8 cellular contexts compared by ENCODE assay signal in genomic region chr3:123028233-123028828, GRCh38. TPM values are rescaled to one million over a fixed set of nuclear protein-coding genes. Genes with fewer than 3 reads are reported as not detected.
DNase-seq lines count a peak whose midpoint lies in the region; ATAC-seq, FAIRE-seq and TF ChIP-seq lines count a peak whose summit lies in the region.

No MANE protein-coding gene starts in this region.

- ATAC-seq in SK-N-SH treated with all-trans-retinoic acid at 6 μM for 48 hours: peak; percentile 68
- ATAC-seq in HG02870 (IDR thresholded peaks at IDR 0.05; ENCODE audit: unreplicated experiment): no peak

- H3K4me3 ChIP-seq in kidney (ENCODE audit: low read length in 2 of 2) (peak overlapping the region; percentile 57 to 73), spleen (peak overlapping the region; percentile 49 to 75 (median 60))

- peaks cover 6 to 16% of the 10 kb centered on the region in 2 donors for H3K4me1 ChIP-seq in kidney (ENCODE audit: control insufficient read depth in 1 of 2, insufficient read depth in 1 of 2, low read depth in 1 of 2, low read length in 2 of 2)
- peaks cover 18 to 62% (median 38%) of the 10 kb centered on the region in 6 donors for H3K4me1 ChIP-seq in spleen

- H3K27ac ChIP-seq in kidney (ENCODE audit: low read depth in 2 of 2, low read length in 2 of 2): no peak overlapping the region
- H3K27ac ChIP-seq in spleen: no peak overlapping the region

- H3K9ac ChIP-seq in kidney (ENCODE audit: low read length in 2 of 2): peak overlapping the region in 1 of 2 donors; percentile 47

- FAIRE-seq in kidney (lab: Jason Lieb, UNC): peak; percentile 46

- no peak for TF ChIP-seq POLR2A in spleen (IDR thresholded peaks at IDR 0.05)

- peak; percentile 30 for DNase-seq in activated CD4-positive, alpha-beta T cell treated with anti-CD3 and anti-CD28 coated beads for 48 hours
- no peak for DNase-seq in activated CD4-positive, alpha-beta T cell treated with anti-CD3 and anti-CD28 coated beads, Interleukin-2, amount 50 U/mL, for 4 hours
- DNase-seq in NCI-H1092 treated with DMSO at 0.1 percent for 48 hours (lab: John Stamatoyannopoulos, UW) (peak; percentile 79), cerebellum (ENCODE audit: low spot score) (peak; percentile 75), kidney (no peak), spleen (no peak)

- peaks cover 17 to 79% (median 53%) of the 10 kb centered on the region in 7 donors for H3K27me3 ChIP-seq in spleen (replicated peaks in 1 of 7)

- H3K9me3 ChIP-seq in kidney (ENCODE audit: control insufficient read depth in 1 of 2, low read length in 2 of 2) (no peaks in the 10 kb centered on the region), spleen (no peaks in the 10 kb centered on the region)

- TF ChIP-seq CTCF in kidney (IDR thresholded peaks at IDR 0.05; ENCODE audit: borderline replicate concordance, extremely low read depth, insufficient read depth) (peak; percentile 25), spleen (IDR thresholded peaks at IDR 0.05 in 8 of 11, conservative IDR thresholded peaks at IDR 0.05 in 3 of 11) (peak in 9 of 11 experiments; percentile 5 to 50 (median 36))

- intact Hi-C loops in kidney (cut with DNase I) (loop anchor here (5.0 kb wide), 1 partner anchor 86 kb away; no protein-coding TSS in a partner anchor), spleen (cut with DNase I; ENCODE audit: low total_unique reads) (loop anchor here (10.0 kb wide), 2 partner anchors 84 to 264 kb away; no protein-coding TSS in a partner anchor)

- H3K36me3 ChIP-seq in kidney (ENCODE audit: control insufficient read depth in 1 of 2, insufficient read depth in 2 of 2, low read length in 2 of 2): no peaks in the 10 kb centered on the region
- H3K36me3 ChIP-seq in spleen: no peaks in the 10 kb centered on the region

- 1 to 4% (median 2%) methylated on average over 19 to 21 of the region's 21 CpGs for WGBS in spleen, 5 donors

TF ChIP-seq in SK-N-SH treated with all-trans-retinoic acid at 6 μM for 48 hours, 23 proteins besides CTCF, POLR2A, EP300 and RAD21:
- TF ChIP-seq, protein P1, sequence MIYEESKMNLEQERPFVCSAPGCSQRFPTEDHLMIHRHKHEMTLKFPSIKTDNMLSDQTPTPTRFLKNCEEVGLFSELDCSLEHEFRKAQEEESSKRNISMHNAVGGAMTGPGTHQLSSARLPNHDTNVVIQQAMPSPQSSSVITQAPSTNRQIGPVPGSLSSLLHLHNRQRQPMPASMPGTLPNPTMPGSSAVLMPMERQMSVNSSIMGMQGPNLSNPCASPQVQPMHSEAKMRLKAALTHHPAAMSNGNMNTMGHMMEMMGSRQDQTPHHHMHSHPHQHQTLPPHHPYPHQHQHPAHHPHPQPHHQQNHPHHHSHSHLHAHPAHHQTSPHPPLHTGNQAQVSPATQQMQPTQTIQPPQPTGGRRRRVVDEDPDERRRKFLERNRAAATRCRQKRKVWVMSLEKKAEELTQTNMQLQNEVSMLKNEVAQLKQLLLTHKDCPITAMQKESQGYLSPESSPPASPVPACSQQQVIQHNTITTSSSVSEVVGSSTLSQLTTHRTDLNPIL (CRISPR knock-in tag; IDR thresholded peaks at IDR 0.05; ENCODE audit: low read depth): no peak
- TF ChIP-seq, protein P2, sequence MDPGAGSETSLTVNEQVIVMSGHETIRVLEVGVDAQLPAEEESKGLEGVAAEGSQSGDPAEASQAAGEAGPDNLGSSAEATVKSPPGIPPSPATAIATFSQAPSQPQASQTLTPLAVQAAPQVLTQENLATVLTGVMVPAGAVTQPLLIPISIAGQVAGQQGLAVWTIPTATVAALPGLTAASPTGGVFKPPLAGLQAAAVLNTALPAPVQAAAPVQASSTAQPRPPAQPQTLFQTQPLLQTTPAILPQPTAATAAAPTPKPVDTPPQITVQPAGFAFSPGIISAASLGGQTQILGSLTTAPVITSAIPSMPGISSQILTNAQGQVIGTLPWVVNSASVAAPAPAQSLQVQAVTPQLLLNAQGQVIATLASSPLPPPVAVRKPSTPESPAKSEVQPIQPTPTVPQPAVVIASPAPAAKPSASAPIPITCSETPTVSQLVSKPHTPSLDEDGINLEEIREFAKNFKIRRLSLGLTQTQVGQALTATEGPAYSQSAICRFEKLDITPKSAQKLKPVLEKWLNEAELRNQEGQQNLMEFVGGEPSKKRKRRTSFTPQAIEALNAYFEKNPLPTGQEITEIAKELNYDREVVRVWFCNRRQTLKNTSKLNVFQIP (CRISPR knock-in tag; IDR thresholded peaks at IDR 0.05; ENCODE audit: borderline replicate concordance, low read depth): no peak
- TF ChIP-seq ZFP3 (CRISPR knock-in tag; IDR thresholded peaks at IDR 0.05): no peak
- TF ChIP-seq ZNF565 (CRISPR knock-in tag; conservative IDR thresholded peaks at IDR 0.05; ENCODE audit: low read depth): no peak
- no peak for TF ChIP-seq CSDC2 (CRISPR knock-in tag; IDR thresholded peaks at IDR 0.05)
- TF ChIP-seq TOX (CRISPR knock-in tag; IDR thresholded peaks at IDR 0.05; ENCODE audit: borderline replicate concordance): no peak
- no peak for TF ChIP-seq RARB (CRISPR knock-in tag; IDR thresholded peaks at IDR 0.05)
- TF ChIP-seq TCF4 (CRISPR knock-in tag; IDR thresholded peaks at IDR 0.05; ENCODE audit: borderline replicate concordance): no peak

RNA-seq across cellular contexts. Expression of gene SEMA5B, which starts 0.8 kb away (rescaled TPM):
- total RNA-seq in cerebellum (24.8 TPM), kidney (8.4 TPM), spleen (under 1 TPM in 4 of 7 donors, not detected in 3; 0.09 to 0.63 (median 0.41) TPM)
- polyA plus RNA-seq in kidney (ENCODE audit: insufficient read depth, low read depth, low replicate concordance) (6.6 TPM), spleen (under 1 TPM; 0.41 to 0.51 (median 0.41) TPM)

RNA-seq across cellular contexts. Expression of gene PDIA5, which starts 38.5 kb away (rescaled TPM):
- total RNA-seq in cerebellum: 8.9 TPM
- total RNA-seq in kidney: 27.9 TPM
- 19.9 TPM for polyA plus RNA-seq in kidney (ENCODE audit: insufficient read depth, low read depth, low replicate concordance)
- 10 to 100 TPM; 16.9 to 30.2 (median 22.1) TPM for total RNA-seq in spleen
- 1 to 10 TPM; 5.8 to 8.9 (median 7.3) TPM for polyA plus RNA-seq in spleen

Comparison
In these comparisons a context has a peak if more than half of its experiments do, and no peak if none do; other contexts are left out.
1. DNase-seq: peak in activated CD4-positive, alpha-beta T cell treated with anti-CD3 and anti-CD28 coated beads for 48 hours (single experiment), NCI-H1092 treated with DMSO at 0.1 percent for 48 hours (single experiment) and cerebellum (single experiment); none in activated CD4-positive, alpha-beta T cell treated with anti-CD3 and anti-CD28 coated beads, Interleukin-2, amount 50 U/mL, for 4 hours (0 of 2), kidney (single experiment) and spleen (single experiment).